7 cellular contexts compared by ENCODE assay signal in genomic region chr2:219441451-219442205, GRCh38. TPM values are rescaled to one million over a fixed set of nuclear protein-coding genes. Genes with fewer than 3 reads are reported as not detected.
DNase-seq lines count a peak whose midpoint lies in the region; ATAC-seq and TF ChIP-seq lines count a peak whose summit lies in the region.

No MANE protein-coding gene starts in this region.

- H3K4me1 ChIP-seq in adipocyte (ENCODE audit: control insufficient read depth, insufficient read depth, low read length) (peaks cover 17% of the 10 kb centered on the region), sigmoid colon (peaks cover 0 to 85% (median 81%) of the 10 kb centered on the region in 4 donors)

- peak; percentile 64 for ATAC-seq in left ventricle myocardium superior
- no peak for ATAC-seq in GM18867 (IDR thresholded peaks at IDR 0.05; ENCODE audit: unreplicated experiment)

- WGBS in sigmoid colon, 2 donors: 1 to 2% methylated on average over 68 of the region's 68 CpGs

- H3K4me3 ChIP-seq in adipocyte (ENCODE audit: low read length) (peak overlapping the region; percentile 78), sigmoid colon (peak overlapping the region; percentile 67 to 88 (median 75))

- H3K27me3 ChIP-seq in adipocyte (replicated peaks; ENCODE audit: control insufficient read depth, insufficient read depth, low read length): no peaks in the 10 kb centered on the region
- H3K27me3 ChIP-seq in sigmoid colon: peaks cover 0 to 11% (median 4%) of the 10 kb centered on the region in 3 donors

- peak overlapping the region; percentile 96 to 99 (median 99) for H3K27ac ChIP-seq in sigmoid colon

- H3K36me3 ChIP-seq in adipocyte (ENCODE audit: control insufficient read depth, insufficient read depth, low read length, severe bottlenecking) (no peaks in the 10 kb centered on the region), sigmoid colon (no peaks in the 10 kb centered on the region)

- peak in 1 of 2 donors; percentile 36 for TF ChIP-seq POLR2A in sigmoid colon (IDR thresholded peaks at IDR 0.05)

- no peak for TF ChIP-seq CTCF in sigmoid colon (IDR thresholded peaks at IDR 0.05)

- no peaks in the 10 kb centered on the region for H3K9me3 ChIP-seq in adipocyte (ENCODE audit: control insufficient read depth, low read length)
- no peaks in the 10 kb centered on the region for H3K9me3 ChIP-seq in sigmoid colon

- peak; percentile 32 for DNase-seq in HCEC 1CT
- DNase-seq in RPMI8226: peak; percentile 17
- DNase-seq in adipocyte (ENCODE audit: low read depth): peak; percentile 83
- peak; percentile 66 for DNase-seq in left ventricle myocardium superior
- DNase-seq in sigmoid colon: peak; percentile 89
- DNase-seq in NAMALWA (ENCODE audit: low spot score): no peak

- peak overlapping the region; percentile 82 for H3K9ac ChIP-seq in adipocyte (ENCODE audit: low read length)

- intact Hi-C loops in left ventricle myocardium superior (cut with micrococcal nuclease) (no loop called here), sigmoid colon (cut with DNase I) (no loop called here)

- no peak for TF ChIP-seq EP300 in sigmoid colon (IDR thresholded peaks at IDR 0.05)

RNA-seq across cellular contexts. Expression of gene SPEG, which starts 7.0 kb away (rescaled TPM):
- total RNA-seq in left ventricle myocardium superior: 111 TPM
- total RNA-seq in sigmoid colon: 100 to 1,000 TPM; 123 to 321 (median 194) TPM
- 10 to 100 TPM in 2 of 3 donors, 1 to 10 TPM in 1; 6.0 to 25.4 (median 13.4) TPM for polyA plus RNA-seq in sigmoid colon

RNA-seq across cellular contexts. Expression of gene DES, which starts 23.5 kb away (rescaled TPM):
- total RNA-seq in left ventricle myocardium superior (14,457 TPM), sigmoid colon (over 10,000 TPM in 3 of 4 donors, 1,000 to 10,000 TPM in 1; 7,366 to 30,562 (median 13,340) TPM)
- polyA plus RNA-seq in sigmoid colon: 100 to 1,000 TPM in 2 of 3 donors, 10 to 100 TPM in 1; 35.1 to 264 (median 162) TPM

RNA-seq across cellular contexts. Expression of gene DNPEP, which starts 53.9 kb away (rescaled TPM):
- total RNA-seq in left ventricle myocardium superior (74.8 TPM), sigmoid colon (10 to 100 TPM; 43.2 to 62.8 (median 53.1) TPM)
- polyA plus RNA-seq in sigmoid colon: 100 to 1,000 TPM; 108 to 137 (median 132) TPM

RNA-seq across cellular contexts. Expression of gene GMPPA, which starts 57.1 kb away (rescaled TPM):
- total RNA-seq in left ventricle myocardium superior (21.6 TPM), sigmoid colon (10 to 100 TPM; 13.9 to 24.7 (median 21.3) TPM)
- polyA plus RNA-seq in sigmoid colon: 10 to 100 TPM; 42.6 to 52.8 (median 44.2) TPM
